ENCODE assay signal across 9 cellular contexts in genomic region chr7:101390901-101391301, GRCh38. TPM values are rescaled to one million over a fixed set of nuclear protein-coding genes. Genes with fewer than 3 reads are reported as not detected.
DNase-seq lines count a peak whose midpoint lies in the region; ATAC-seq, FAIRE-seq and TF ChIP-seq lines count a peak whose summit lies in the region.
"Had no signal": no experiment of that assay in that cellular context is flagged by ENCODE, and none has a peak within 500 bp of the region (broad histone marks: within the 10 kb centered on the region; RNA-seq: fewer than 3 reads in every experiment).

No MANE protein-coding gene starts in this region.

- H3K79me1 ChIP-seq in trophoblast cell (ENCODE audit: low read length) = peaks cover 16% of the 10 kb centered on the region

- H4K12ac ChIP-seq in trophoblast cell (ENCODE audit: low read depth, low read length) = no peak overlapping the region

- no peak overlapping the region for H4K8ac ChIP-seq in trophoblast cell (ENCODE audit: low read depth, low read length)

- no peak overlapping the region for H2AK5ac ChIP-seq in trophoblast cell (ENCODE audit: low read length)

- no peak overlapping the region for H3K23ac ChIP-seq in trophoblast cell (ENCODE audit: low read length)

- peak overlapping the region; percentile 21 for H3K4me3 ChIP-seq in OCI-LY3 (ENCODE audit: low read length)
- peak overlapping the region; percentile 9; the same call in 1 of the 2 replicates for H3K4me3 ChIP-seq in GM12878
- no peak overlapping the region for H3K4me3 ChIP-seq in trophoblast cell (ENCODE audit: low read depth, low read length)

- H3K79me2 ChIP-seq in OCI-LY3 (ENCODE audit: low read length) (no peaks in the 10 kb centered on the region), GM12878 (ENCODE audit: control insufficient read depth, insufficient read depth, low read length) (no peaks in the 10 kb centered on the region), trophoblast cell (ENCODE audit: control insufficient read depth, insufficient read depth, low read length, poor library complexity) (peaks cover 2% of the 10 kb centered on the region)

- no TSS peak for BruUV-seq in GM12878 (replicated peaks; lab: Mats Ljungman, UMichigan)

- FAIRE-seq in GM12878 (lab: Jason Lieb, UNC) (peak; percentile 89), urothelium cell line (lab: Jason Lieb, UNC) (no peak)

- no peak overlapping the region for H3K18ac ChIP-seq in trophoblast cell (ENCODE audit: low read length)

- H3K9me3 ChIP-seq in OCI-LY3 (ENCODE audit: insufficient read depth, low read length) = no peaks in the 10 kb centered on the region
- H3K9me3 ChIP-seq in GM12878 (replicated peaks; ENCODE audit: control insufficient read depth, insufficient read depth, low read length) = no peaks in the 10 kb centered on the region
- peaks cover 1% of the 10 kb centered on the region for H3K9me3 ChIP-seq in trophoblast cell (ENCODE audit: insufficient read depth, low read depth, low read length)

- DNase-seq in GM12878 (ENCODE audit: low read depth, low spot score) (peak; percentile 60), trophoblast cell (no peak), mucosa of gallbladder (ENCODE audit: low spot score) (no peak), urothelium cell line (ENCODE audit: low spot score) (no peak), 8988T (no peak)

- no peak overlapping the region for H2BK12ac ChIP-seq in trophoblast cell (ENCODE audit: low read length)

- CTCF ChIA-PET in GM12878 (lab: Yijun Ruan, JAX) = no interaction called here

- peak overlapping the region; percentile 46 for H2BK120ac ChIP-seq in trophoblast cell (ENCODE audit: insufficient read depth, low read length, poor library complexity)

- peak overlapping the region; percentile 53 for H3K4me2 ChIP-seq in OCI-LY3 (ENCODE audit: low read length)
- H3K4me2 ChIP-seq in GM12878 (ENCODE audit: control insufficient read depth, insufficient read depth) = peak overlapping the region; percentile 49; the same call in 1 of the 2 replicates
- H3K4me2 ChIP-seq in trophoblast cell (ENCODE audit: low read length) = no peak overlapping the region

- H3K4ac ChIP-seq in trophoblast cell (ENCODE audit: low read depth, low read length) = no peak overlapping the region

- H3K14ac ChIP-seq in trophoblast cell (ENCODE audit: low read length) = no peak overlapping the region

- SMC1A ChIA-PET in GM12878 (lab: Charles Lee; ENCODE audit: uncharacterized antibody, unreplicated experiment) = no interaction called here

- TF ChIP-seq CTCF in OCI-LY3 (IDR thresholded peaks at IDR 0.05; ENCODE audit: low read depth, low read length) = no peak
- no peak for TF ChIP-seq CTCF in GM12878 (IDR thresholded peaks at IDR 0.05 in 2 of 3, conservative IDR thresholded peaks at IDR 0.05 in 1 of 3; ENCODE audit: control insufficient read depth in 2 of 3, extremely low read depth in 1 of 3, insufficient read depth in 1 of 3, low read depth in 3 of 3, low read length in 3 of 3)

- no peak; the same call in 1 of the 2 replicates for TF ChIP-seq RAD21 in GM12878 (IDR thresholded peaks at IDR 0.05; ENCODE audit: insufficient read depth, low read depth, low read length)

- in situ Hi-C loops in GM12878 (cut with MboI) = no loop called here

- no peak overlapping the region for H4K91ac ChIP-seq in trophoblast cell (ENCODE audit: low read depth, low read length)

- POLR2A ChIA-PET in GM12878 (lab: Charles Lee) = no interaction called here

- H3K9ac ChIP-seq in OCI-LY3 (ENCODE audit: low read length) (peak overlapping the region; percentile 27; the same call in 1 of the 2 replicates), GM12878 (ENCODE audit: control insufficient read depth, insufficient read depth, low read length) (peak overlapping the region; percentile 8; the same call in 1 of the 2 replicates), trophoblast cell (ENCODE audit: low read length) (no peak overlapping the region)

- TF ChIP-seq EP300 in GM12878 (IDR thresholded peaks at IDR 0.05; ENCODE audit: borderline replicate concordance in 1 of 2, control insufficient read depth in 1 of 2, low read depth in 2 of 2, low read length in 2 of 2) = peak; percentile 60 to 69; a peak in 2 of 4 replicates

- H2AFZ ChIP-seq in OCI-LY3 (ENCODE audit: low read depth, low read length) = peak overlapping the region; percentile 95
- peak overlapping the region; percentile 68 for H2AFZ ChIP-seq in GM12878 (ENCODE audit: control insufficient read depth, low read depth, low read length)
- H2AFZ ChIP-seq in trophoblast cell (ENCODE audit: insufficient read depth, low read length, poor library complexity) = no peak overlapping the region

- H3K27me3 ChIP-seq in OCI-LY3 (ENCODE audit: low read depth, low read length) (peaks cover 9% of the 10 kb centered on the region), GM12878 (replicated peaks in 1 of 2; ENCODE audit: control insufficient read depth in 2 of 2, insufficient read depth in 2 of 2, low read length in 1 of 2) (no peaks in the 10 kb centered on the region), trophoblast cell (ENCODE audit: insufficient read depth, low read length) (no peaks in the 10 kb centered on the region)

- TF ChIP-seq POLR2A in GM12878 (IDR thresholded peaks at IDR 0.05; ENCODE audit: low read depth, low read length) = no peak

- RAD21 ChIA-PET in GM12878 (lab: Charles Lee; ENCODE audit: unreplicated experiment) = no interaction called here

- H3K27ac ChIP-seq in OCI-LY3 (ENCODE audit: low read length) (0 out of 2 replicates have a peak overlapping the region, but pooled peaks have one; percentile 15), GM12878 (ENCODE audit: control insufficient read depth, insufficient read depth) (peak overlapping the region; percentile 39; the same call in 1 of the 2 replicates), trophoblast cell (ENCODE audit: low read depth, low read length) (peak overlapping the region; percentile 67)
- H3K27ac ChIP-seq: VCaP had no signal

- H2BK5ac ChIP-seq in trophoblast cell (ENCODE audit: low read depth, low read length, poor library complexity) = peak overlapping the region; percentile 38

- intact Hi-C loops in GM12878 (cut with micrococcal nuclease; ENCODE audit: unreplicated experiment) = no loop called here

- peak; percentile 45 for ATAC-seq in GM18870 (IDR thresholded peaks at IDR 0.05; ENCODE audit: unreplicated experiment)
- peak; percentile 93 for ATAC-seq in HG02642 (IDR thresholded peaks at IDR 0.05; ENCODE audit: poor library complexity, unreplicated experiment)
- ATAC-seq in GM12878 = peak; percentile 99

- H3K36me3 ChIP-seq in OCI-LY3 (replicated peaks; ENCODE audit: low read depth, low read length) (no peaks in the 10 kb centered on the region), GM12878 (ENCODE audit: control insufficient read depth in 2 of 2, insufficient read depth in 2 of 2, low read length in 1 of 2) (no peaks in the 10 kb centered on the region), trophoblast cell (ENCODE audit: control insufficient read depth in 1 of 2, insufficient read depth in 2 of 2, low read length in 2 of 2) (peaks cover 0 to 2% of the 10 kb centered on the region in 2 experiments)

- 2% methylated on average over 7 of the region's 7 CpGs for WGBS in GM12878 (ENCODE audit: insufficient coverage, insufficient replicate concordance, low lambda C conversion rate, missing lambda C conversion rate)
- WGBS in trophoblast cell (ENCODE audit: extremely low coverage, insufficient coverage, insufficient read length) = no CpG with 5 or more reads among the region's 7 CpGs

- H4K20me1 ChIP-seq in OCI-LY3 (ENCODE audit: insufficient read depth, low read length) = no peaks in the 10 kb centered on the region
- no peaks in the 10 kb centered on the region for H4K20me1 ChIP-seq in GM12878 (ENCODE audit: control insufficient read depth, insufficient read depth)

- H3K4me1 ChIP-seq in OCI-LY3 (ENCODE audit: low read length) (peaks cover 23% of the 10 kb centered on the region), GM12878 (ENCODE audit: control insufficient read depth, insufficient read depth, low read length) (peaks cover 9% of the 10 kb centered on the region), trophoblast cell (ENCODE audit: control insufficient read depth in 1 of 2, insufficient read depth in 2 of 2, low read length in 2 of 2) (peaks cover 25 to 26% of the 10 kb centered on the region in 2 experiments)

TF ChIP-seq in GM12878, 131 proteins besides CTCF, POLR2A, EP300 and RAD21 (continues in another document):
- TF ChIP-seq SKIL (IDR thresholded peaks at IDR 0.05; ENCODE audit: low read depth, poor library complexity, severe bottlenecking) (no peak), EZH2 (IDR thresholded peaks at IDR 0.05; ENCODE audit: borderline replicate concordance, control insufficient read depth, low read depth, low read length) (no peak)

RNA-seq across cellular contexts. Expression of gene COL26A1, which starts 28.2 kb away (rescaled TPM):
- not detected in 2 replicates for total RNA-seq in GM12878 (2013; cell fraction: nucleolus; rRNA removed)
- total RNA-seq in GM12878 (2014; rRNA removed) (not detected in 2 replicates), GM12878 (2014; rRNA removed; fragmentation: Illumina TruSeq; extraction: Trizol) (not detected in 2 replicates), GM12878 (2021) (0.08 TPM in 1 of 2 replicates, not detected in the other), mucosa of gallbladder (0.29 TPM)
- polyA plus RNA-seq in GM12878 (2011; ENCODE audit: low read depth) = not detected
- polyA plus RNA-seq in GM12878 (2011; rRNA removed) (not detected in 2 replicates), GM12878 (2014; fragmentation: Illumina TruSeq; extraction: Trizol) (not detected in 2 replicates), GM12878 (2014; fragmentation: Nextera tagmentation; extraction: Ambion mirVana) (not detected), GM12878 (2014; rRNA removed) (not detected in 2 replicates), GM12878 (2016; fragmentation: Nextera tagmentation; extraction: Ambion mirVana) (not detected)
- polyA plus RNA-seq in GM12878 (2011; cell fraction: cytosol; rRNA removed) = not detected in 2 replicates
- not detected in 2 replicates for polyA plus RNA-seq in GM12878 (2011; cell fraction: nucleus; rRNA removed)
- polyA plus RNA-seq in GM12878 (2012) = not detected in 2 replicates
- polyA minus RNA-seq in GM12878 (2011; rRNA and poly(A)+ RNA removed) = not detected in 2 replicates
- polyA minus RNA-seq in GM12878 (2011; cell fraction: cytosol; rRNA and poly(A)+ RNA removed) = not detected in 2 replicates
- polyA minus RNA-seq in GM12878 (2011; cell fraction: nucleus; rRNA and poly(A)+ RNA removed) = not detected in 2 replicates
- 121 and 128 TPM in 2 replicates for polyA plus RNA-seq in trophoblast cell (2013)

Comparison
In these comparisons a context has a peak if more than half of its experiments do, and no peak if none do; other contexts are left out.
1. ATAC-seq: peak in every context shown above with its lines; median percentile 99 in GM12878; 93 in HG02642; 45 in GM18870.
2. H3K27ac ChIP-seq: peak in every context shown above with its lines; median percentile 67 in trophoblast cell; 39 in GM12878; 15 in OCI-LY3.